In genomic region chr6:151071295-151071694, GRCh38 we compare ENCODE assay signal across 10 cellular contexts.
A peak's percentile ranks its signal among the peaks of the same experiment; 100 is the strongest.
DNase-seq lines count a peak whose midpoint lies in the region; ATAC-seq and TF ChIP-seq lines count a peak whose summit lies in the region.
"Had no signal": no experiment of that assay in that cellular context is flagged by ENCODE, and none has a peak within 500 bp of the region (broad histone marks: within the 10 kb centered on the region; RNA-seq: fewer than 3 reads in every experiment).

No MANE protein-coding gene starts in this region.

- H3K27me3 ChIP-seq in IMR-90 (ENCODE audit: control insufficient read depth, insufficient read depth, low read length), result no peaks in the 10 kb centered on the region
- no peaks in the 10 kb centered on the region for H3K27me3 ChIP-seq in left lung
- H3K27me3 ChIP-seq in testis, result no peaks in the 10 kb centered on the region

- DNase-seq in IMR-90, result peak; percentile 91
- DNase-seq in coronary artery (ENCODE audit: low spot score), result peak; percentile 88
- no peak for DNase-seq in left lung
- DNase-seq in testis, result peak; percentile 76
- DNase-seq in activated CD4-positive, alpha-beta T cell treated with anti-CD3 and anti-CD28 coated beads, Interleukin-2, amount 50 U/mL, for 1 hour, result no peak
- DNase-seq in NCI-H524 (lab: John Stamatoyannopoulos, UW), result no peak
- no peak for DNase-seq in DMS53 (lab: John Stamatoyannopoulos, UW)
- no peak for DNase-seq in NCI-H2081 (lab: John Stamatoyannopoulos, UW)
- DNase-seq: NCI-H1092 had no signal

- 0 out of 3 replicates have a peak overlapping the region, but pooled peaks have one; percentile 3 for H2BK15ac ChIP-seq in IMR-90 (ENCODE audit: low read depth, low read length)

- intact Hi-C loops in IMR-90 (cut with micrococcal nuclease), result no loop called here
- intact Hi-C loops in left lung (cut with DNase I), result no loop called here
- intact Hi-C loops in testis (cut with DNase I; ENCODE audit: low total_unique reads), result no loop called here

- TF ChIP-seq RAD21 in IMR-90 (IDR thresholded peaks at IDR 0.05; ENCODE audit: low read length), result no peak

- in situ Hi-C loops in IMR-90 (cut with MboI; ENCODE audit: low sequenced_read_pairs), result loop anchor here (25.0 kb wide), 1 partner anchor 1234 kb away; no protein-coding TSS in a partner anchor

- peak overlapping the region; percentile 33; the same call in 1 of the 2 replicates for H2AK5ac ChIP-seq in IMR-90 (ENCODE audit: low read depth, low read length)

- H2AFZ ChIP-seq in IMR-90 (replicated peaks; ENCODE audit: low read length, poor library complexity), result peak overlapping the region; percentile 64

- H3K4me3 ChIP-seq in IMR-90 (ENCODE audit: insufficient read depth, low read depth, low read length) (peak overlapping the region; percentile 13; the same call in 1 of the 2 replicates), coronary artery (peak overlapping the region; percentile 56), left lung (no peak overlapping the region), testis (no peak overlapping the region)

- peak overlapping the region; percentile 76; the same call in 1 of the 2 replicates for H2BK20ac ChIP-seq in IMR-90 (ENCODE audit: low read depth, low read length)

- H4K8ac ChIP-seq in IMR-90 (ENCODE audit: low read depth in 2 of 2, low read length in 2 of 2), result peak overlapping the region in 1 of 2 experiments; percentile 66; a peak in 2 of 4 replicates

- H3K14ac ChIP-seq in IMR-90 (replicated peaks; ENCODE audit: low read depth, low read length), result peak overlapping the region; percentile 17; the same call in 1 of the 2 replicates

- POLR2A ChIA-PET in IMR-90 (lab: Charles Lee; ENCODE audit: unreplicated experiment), result no interaction called here

- peak overlapping the region; percentile 36; the same call in 1 of the 2 replicates for H3K56ac ChIP-seq in IMR-90 (ENCODE audit: extremely low read depth, insufficient read depth, low read length)

- H2BK5ac ChIP-seq in IMR-90 (ENCODE audit: low read depth, low read length, poor library complexity, severe bottlenecking), result peak overlapping the region; percentile 98

- peaks cover 13% of the 10 kb centered on the region for H3K9me1 ChIP-seq in IMR-90 (ENCODE audit: insufficient read depth, low read length)

- peak overlapping the region; percentile 38 for H2AK9ac ChIP-seq in IMR-90 (replicated peaks; ENCODE audit: low read depth, low read length, poor library complexity)

- 0% methylated on average over 5 of the region's 8 CpGs; no CpG with 5 or more reads in 1 of the 2 experiments for WGBS in IMR-90 (ENCODE audit: extremely low coverage in 2 of 2, insufficient read length in 1 of 2), 2 experiments
- WGBS in testis, 2 donors, result 33 to 40% methylated on average over 8 of the region's 8 CpGs

- H3K9me3 ChIP-seq in IMR-90 (ENCODE audit: control insufficient read depth, insufficient read depth, low read length) (no peaks in the 10 kb centered on the region), left lung (peaks cover 0 to 5% of the 10 kb centered on the region in 2 donors), testis (no peaks in the 10 kb centered on the region)

- peak overlapping the region; percentile 27 for H2BK120ac ChIP-seq in IMR-90 (ENCODE audit: low read depth, low read length)

- BruUV-seq in IMR-90 (replicated peaks; lab: Mats Ljungman, UMichigan), result no TSS peak

- H4K5ac ChIP-seq in IMR-90 (ENCODE audit: low read depth, low read length), result peak overlapping the region; percentile 27

- H3K4me2 ChIP-seq in IMR-90 (ENCODE audit: low read depth, low read length), result peak overlapping the region; percentile 60

- peak overlapping the region; percentile 21; the same call in 1 of the 2 replicates for H3K9ac ChIP-seq in IMR-90 (ENCODE audit: low read depth, low read length)

- H3K36me3 ChIP-seq in IMR-90 (ENCODE audit: control insufficient read depth, insufficient read depth, low read length), result peaks cover 11% of the 10 kb centered on the region
- no peaks in the 10 kb centered on the region for H3K36me3 ChIP-seq in left lung
- no peaks in the 10 kb centered on the region for H3K36me3 ChIP-seq in testis (ENCODE audit: low read depth, missing control alignments)

- no peak for TF ChIP-seq CTCF in IMR-90 (conservative IDR thresholded peaks at IDR 0.05; ENCODE audit: low read depth, low read length)
- TF ChIP-seq CTCF in coronary artery (IDR thresholded peaks at IDR 0.05), result no peak
- no peak for TF ChIP-seq CTCF in left lung (IDR thresholded peaks at IDR 0.05)
- no peak for TF ChIP-seq CTCF in testis (IDR thresholded peaks at IDR 0.05)

- TF ChIP-seq POLR2A in IMR-90 (IDR thresholded peaks at IDR 0.05; ENCODE audit: low read depth, low read length) (peak; percentile 14; the same call in 1 of the 2 replicates), testis (IDR thresholded peaks at IDR 0.05) (no peak)

- H3K18ac ChIP-seq in IMR-90 (ENCODE audit: low read depth, low read length), result peak overlapping the region; percentile 51

- H3K79me1 ChIP-seq in IMR-90 (ENCODE audit: low read depth in 1 of 2, low read length in 2 of 2), result peaks cover 25 to 41% of the 10 kb centered on the region in 2 experiments

- H4K20me1 ChIP-seq in IMR-90 (ENCODE audit: insufficient read depth, low read length), result peaks cover 11% of the 10 kb centered on the region

- peak overlapping the region; percentile 59 for H3K4ac ChIP-seq in IMR-90 (ENCODE audit: low read depth, low read length)

- CTCF ChIA-PET in IMR-90 (lab: Yijun Ruan, JAX), result interaction anchor here (0.9 to 5.1 kb wide), 2 partner anchors 57 to 253 kb away, joined by 3 to 19 read pairs; no protein-coding TSS in a partner anchor

- dilution Hi-C loops in IMR-90 (cut with HindIII; ENCODE audit: low sequenced_read_pairs, unreplicated experiment), result no loop called here

- peak overlapping the region; percentile 43 for H4K91ac ChIP-seq in IMR-90 (ENCODE audit: insufficient read depth, low read depth, low read length)

- H3K27ac ChIP-seq in IMR-90 (ENCODE audit: insufficient read depth, low read length) (peak overlapping the region; percentile 66), coronary artery (peak overlapping the region; percentile 75 to 87), left lung (peak overlapping the region; percentile 23 to 35), testis (peak overlapping the region in 1 of 2 donors; percentile 67)
- H3K27ac ChIP-seq: epithelial cell of prostate had no signal

- peak; percentile 9 for ATAC-seq in IMR-90 (ENCODE audit: low read depth)
- peak; percentile 42 for ATAC-seq in left lung

- H3K23ac ChIP-seq in IMR-90 (ENCODE audit: low read depth, low read length), result peak overlapping the region; percentile 47; the same call in 1 of the 2 replicates

- H3K4me1 ChIP-seq in IMR-90 (ENCODE audit: control insufficient read depth, insufficient read depth, low read length) (peaks cover 21% of the 10 kb centered on the region), left lung (peaks cover 8 to 19% of the 10 kb centered on the region in 2 donors), testis (peaks cover 26% of the 10 kb centered on the region)

TF ChIP-seq in IMR-90, 13 proteins besides CTCF, POLR2A, EP300 and RAD21:
- no peak for TF ChIP-seq CEBPB (IDR thresholded peaks at IDR 0.05; ENCODE audit: low read depth, low read length)
- no peak for TF ChIP-seq ELK1 (IDR thresholded peaks at IDR 0.05; ENCODE audit: borderline replicate concordance, low read depth, low read length)
- TF ChIP-seq MAFK (IDR thresholded peaks at IDR 0.05; ENCODE audit: low read depth, low read length), result peak; percentile 15; the same call in 1 of the 2 replicates
- peak; percentile 89 for TF ChIP-seq MXI1 (IDR thresholded peaks at IDR 0.05; ENCODE audit: borderline replicate concordance, low read depth, low read length)
- TF ChIP-seq CHD1 (IDR thresholded peaks at IDR 0.05; ENCODE audit: low read depth, low read length), result no peak
- no peak for TF ChIP-seq MAZ (IDR thresholded peaks at IDR 0.05; ENCODE audit: borderline replicate concordance, low read depth, low read length)
- TF ChIP-seq SMC3 (IDR thresholded peaks at IDR 0.05; ENCODE audit: low read depth, low read length), result no peak
- no peak for TF ChIP-seq NFE2L2 (IDR thresholded peaks at IDR 0.05; ENCODE audit: low read depth, low read length)
- no peak for TF ChIP-seq FOS (IDR thresholded peaks at IDR 0.05; ENCODE audit: low read depth, low read length)
- TF ChIP-seq, protein P1, sequence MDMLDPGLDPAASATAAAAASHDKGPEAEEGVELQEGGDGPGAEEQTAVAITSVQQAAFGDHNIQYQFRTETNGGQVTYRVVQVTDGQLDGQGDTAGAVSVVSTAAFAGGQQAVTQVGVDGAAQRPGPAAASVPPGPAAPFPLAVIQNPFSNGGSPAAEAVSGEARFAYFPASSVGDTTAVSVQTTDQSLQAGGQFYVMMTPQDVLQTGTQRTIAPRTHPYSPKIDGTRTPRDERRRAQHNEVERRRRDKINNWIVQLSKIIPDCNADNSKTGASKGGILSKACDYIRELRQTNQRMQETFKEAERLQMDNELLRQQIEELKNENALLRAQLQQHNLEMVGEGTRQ (IDR thresholded peaks at IDR 0.05; ENCODE audit: low read depth, low read length), result no peak
- TF ChIP-seq RFX5 (IDR thresholded peaks at IDR 0.05; ENCODE audit: low read depth, low read length), result no peak
- no peak for TF ChIP-seq BHLHE40 (IDR thresholded peaks at IDR 0.05; ENCODE audit: low read depth, low read length)

Comparison
In these comparisons a context has a peak if more than half of its experiments do, and no peak if none do; other contexts are left out.
1. DNase-seq: peak in IMR-90 (single experiment), coronary artery (single experiment) and testis (single experiment); none in left lung (0 of 2), activated CD4-positive, alpha-beta T cell treated with anti-CD3 and anti-CD28 coated beads, Interleukin-2, amount 50 U/mL, for 1 hour (single experiment), NCI-H524 (0 of 2), DMS53 (single experiment) and NCI-H2081 (0 of 2).
2. H3K4me3 ChIP-seq: peak in IMR-90 (single experiment) and coronary artery (single experiment); none in left lung (0 of 2) and testis (0 of 2).